25 cellular contexts compared by ENCODE assay signal in genomic region chr20:44405785-44406571, GRCh38. TPM values are rescaled to one million over a fixed set of nuclear protein-coding genes. Genes with fewer than 3 reads are reported as not detected.
"Had no signal": no experiment of that assay in that cellular context is flagged by ENCODE, and none has a peak within 500 bp of the region (broad histone marks: within the 10 kb centered on the region; RNA-seq: fewer than 3 reads in every experiment).

No MANE protein-coding gene starts in this region.

- DNase-seq: activated CD4-positive, alpha-beta T cell treated with anti-CD3 and anti-CD28 coated beads, Interleukin-2, amount 50 U/mL, for 48 hours; activated CD8-positive, alpha-beta memory T cell treated with anti-CD3 and anti-CD28 coated beads, Interleukin-2, amount 50 U/mL, for 48 hours; activated naive CD4-positive, alpha-beta T cell treated with anti-CD3 and anti-CD28 coated beads, Interleukin-2, amount 10 ng/mL, durations not matched to agents 7 days and 5 days; activated T-cell treated with anti-CD3 and anti-CD28 coated beads, Interleukin-2, amount 50 U/mL, for 48 hours; amygdala; heart right ventricle; kidney; right cardiac atrium; stimulated activated CD4-positive, alpha-beta T cell treated with anti-CD3 and anti-CD28 coated beads, Interleukin-1b, Interleukin-23, amount 100 ng/mL, for 48 hours; T-helper 1 cell had no signal

- H3K36me3 Mint-ChIP-seq: activated naive CD4-positive, alpha-beta T cell treated with anti-CD3 and anti-CD28 coated beads, Interleukin-2, amount 10 ng/mL, durations not matched to agents 7 days and 5 days; mesothelial cell of epicardium; WTC11 had no signal

- H3K4me1 Mint-ChIP-seq: activated naive CD4-positive, alpha-beta T cell treated with anti-CD3 and anti-CD28 coated beads, Interleukin-2, amount 10 ng/mL, durations not matched to agents 7 days and 5 days; mesothelial cell of epicardium; WTC11 had no signal

- H3K4me3 ChIP-seq: coronary artery, heart right ventricle, tibial nerve had no signal

- H3K27ac Mint-ChIP-seq: activated naive CD4-positive, alpha-beta T cell treated with anti-CD3 and anti-CD28 coated beads, Interleukin-2, amount 10 ng/mL, durations not matched to agents 7 days and 5 days; mesothelial cell of epicardium; stimulated activated naive CD8-positive, alpha-beta T cell treated with anti-CD3 and anti-CD28 coated beads, Interleukin-15, Interleukin-2, amounts not matched to agents 100 ng/mL and 50 ng/mL, for 24 hours; WTC11 had no signal

- H3K9me3 ChIP-seq: heart right ventricle, tibial nerve had no signal

- H3K36me3 ChIP-seq: heart right ventricle, tibial nerve had no signal

- H3K9ac ChIP-seq: parathyroid adenoma had no signal

- H3K27me3 Mint-ChIP-seq: stimulated activated naive CD8-positive, alpha-beta T cell treated with anti-CD3 and anti-CD28 coated beads, Interleukin-15, Interleukin-2, amounts not matched to agents 100 ng/mL and 50 ng/mL, for 24 hours had no signal

- H3K27ac ChIP-seq: coronary artery, heart right ventricle, parathyroid adenoma had no signal

- H2AFZ ChIP-seq: parathyroid adenoma had no signal

- ATAC-seq: heart right ventricle, left lobe of liver, right cardiac atrium, WTC11 had no signal

- H3K9me3 Mint-ChIP-seq: mesothelial cell of epicardium; nephron; stimulated activated naive CD8-positive, alpha-beta T cell treated with anti-CD3 and anti-CD28 coated beads, Interleukin-15, Interleukin-2, amounts not matched to agents 100 ng/mL and 50 ng/mL, for 24 hours had no signal

- H3K79me2 ChIP-seq: parathyroid adenoma had no signal

- H3K4me3 Mint-ChIP-seq: activated naive CD4-positive, alpha-beta T cell treated with anti-CD3 and anti-CD28 coated beads, Interleukin-2, amount 10 ng/mL, durations not matched to agents 7 days and 5 days; mesothelial cell of epicardium; nephron; stimulated activated naive CD8-positive, alpha-beta T cell treated with anti-CD3 and anti-CD28 coated beads, Interleukin-15, Interleukin-2, amounts not matched to agents 100 ng/mL and 50 ng/mL, for 24 hours; WTC11 had no signal

- H3K4me1 ChIP-seq: heart right ventricle, tibial nerve had no signal

RNA-seq across cellular contexts. Expression of gene HNF4A, which starts 50.5 kb away (rescaled TPM):
- total RNA-seq: activated CD8-positive, alpha-beta memory T cell treated with anti-CD3 and anti-CD28 coated beads for 36 hours; bronchial epithelial cell; epithelial cell of proximal tubule; fibroblast of lung; heart right ventricle; lung microvascular endothelial cell; pulmonary artery endothelial cell; skeletal muscle tissue; tibial nerve had no signal
- polyA plus RNA-seq: fibroblast of lung had no signal
